In the genomic region with DNA sequence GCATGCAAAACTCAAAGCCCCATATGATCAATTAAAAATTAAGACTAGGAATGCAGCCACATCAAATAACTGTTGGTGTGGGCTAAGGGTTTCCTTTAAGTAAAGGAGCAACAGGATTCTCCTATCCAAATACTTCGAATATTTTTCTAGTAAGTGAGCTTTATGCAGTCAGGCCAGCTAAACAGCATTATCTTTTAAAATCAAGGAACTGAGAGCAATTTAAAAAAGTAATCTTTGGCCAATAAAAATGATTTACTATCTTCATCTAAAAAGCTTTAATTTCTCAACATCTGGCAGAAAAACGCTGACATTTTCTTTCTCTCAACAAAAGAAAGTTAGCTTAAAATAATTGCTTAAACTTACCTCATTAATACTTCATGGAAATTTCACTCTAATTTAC, we compare ENCODE assay signal across 27 cellular contexts. TPM values are rescaled to one million over a fixed set of nuclear protein-coding genes. Genes with fewer than 3 reads are reported as not detected.
A peak's percentile ranks its signal among the peaks of the same experiment; 100 is the strongest.
DNase-seq lines count a peak whose midpoint lies in the region; ATAC-seq and TF ChIP-seq lines count a peak whose summit lies in the region.
"Had no signal": no experiment of that assay in that cellular context is flagged by ENCODE, and none has a peak within 500 bp of the region (broad histone marks: within the 10 kb centered on the region; RNA-seq: fewer than 3 reads in every experiment).

No MANE protein-coding gene starts in this region.

- H3K27ac Mint-ChIP-seq in WTC11 = peak overlapping the region; percentile 55
- peak overlapping the region; percentile 47 for H3K27ac Mint-ChIP-seq in type B pancreatic cell
- H3K27ac Mint-ChIP-seq in activated naive CD4-positive, alpha-beta T cell treated with anti-CD3 and anti-CD28 coated beads for 36 hours = no peak overlapping the region
- H3K27ac Mint-ChIP-seq: CD4-positive, alpha-beta T cell had no signal

- POLR2A ChIA-PET in WTC11 (lab: Charles Lee) = interaction anchor here (1.1 kb wide), 1 partner anchor 20 kb away, joined by 4 read pairs; no protein-coding TSS in a partner anchor

- H3K27ac ChIP-seq in prostate gland = no peak overlapping the region
- H3K27ac ChIP-seq: BLaER1 treated with 17β-estradiol and CSF1 and Interleukin-3, amounts not matched to agents 10 nM and 100 nM had no signal

- H3K36me3 ChIP-seq in prostate gland = no peaks in the 10 kb centered on the region

- peaks cover 55% of the 10 kb centered on the region for H3K4me1 Mint-ChIP-seq in WTC11
- H3K4me1 Mint-ChIP-seq in type B pancreatic cell (ENCODE audit: unreplicated experiment) = peaks cover 45% of the 10 kb centered on the region
- H3K4me1 Mint-ChIP-seq in activated naive CD4-positive, alpha-beta T cell treated with anti-CD3 and anti-CD28 coated beads for 36 hours (ENCODE audit: low read depth) = no peaks in the 10 kb centered on the region

- WGBS in prostate gland = 13% methylated on average over 2 of the region's 2 CpGs

- H3K9me3 Mint-ChIP-seq in WTC11 (no peaks in the 10 kb centered on the region), type B pancreatic cell (peaks cover 6% of the 10 kb centered on the region)
- H3K9me3 Mint-ChIP-seq in activated naive CD4-positive, alpha-beta T cell treated with anti-CD3 and anti-CD28 coated beads for 36 hours = no peaks in the 10 kb centered on the region
- H3K9me3 Mint-ChIP-seq: CD4-positive, alpha-beta T cell had no signal

- ATAC-seq in WTC11 = no peak
- ATAC-seq: GM12878 had no signal

- TF ChIP-seq CTCF in WTC11 (IDR thresholded peaks at IDR 0.05) (no peak), fibroblast of villous mesenchyme (IDR thresholded peaks at IDR 0.05; ENCODE audit: insufficient read depth, low read depth, low read length) (no peak), type B pancreatic cell (conservative IDR thresholded peaks at IDR 0.05) (no peak), prostate gland (IDR thresholded peaks at IDR 0.05) (no peak)

- H3K27me3 ChIP-seq in prostate gland (replicated peaks; ENCODE audit: insufficient read depth) = no peaks in the 10 kb centered on the region
- H3K27me3 ChIP-seq: BLaER1 treated with 17β-estradiol and CSF1 and Interleukin-3, amounts not matched to agents 10 nM and 100 nM had no signal

- H3K4me3 Mint-ChIP-seq in WTC11 (no peak overlapping the region), type B pancreatic cell (no peak overlapping the region)
- H3K4me3 Mint-ChIP-seq in activated naive CD4-positive, alpha-beta T cell treated with anti-CD3 and anti-CD28 coated beads for 36 hours = no peak overlapping the region
- H3K4me3 Mint-ChIP-seq: CD4-positive, alpha-beta T cell had no signal

- no peak for TF ChIP-seq POLR2A in prostate gland (IDR thresholded peaks at IDR 0.05)

- DNase-seq in EL (peak; percentile 46), WTC11 (ENCODE audit: low spot score) (no peak), fibroblast of villous mesenchyme (ENCODE audit: low read depth) (peak; percentile 71), type B pancreatic cell (ENCODE audit: extremely low spot score, unreplicated experiment) (no peak), AML-193 (lab: John Stamatoyannopoulos, UW) (no peak), prostate gland (ENCODE audit: low spot score) (no peak)
- no peak for DNase-seq in activated naive CD4-positive, alpha-beta T cell treated with anti-CD3 and anti-CD28 coated beads, Interleukin-2, amount 50 U/mL, for 16 hours
- DNase-seq in activated naive CD4-positive, alpha-beta T cell treated with anti-CD3 and anti-CD28 coated beads for 36 hours = no peak
- DNase-seq: CD4-positive, alpha-beta T cell; COR-L47; DMS53; GDM1; KBM-7; MM.1S; NCI-H1048; NCI-H1417 treated with DMSO at 0.1 percent for 48 hours; NCI-H1694 treated with DMSO at 0.1 percent for 48 hours; NCI-H2081; NCI-H2171; NCI-H226; NCI-H510A; NCI-H69; RPMI8226; SHP77; SW 1271 had no signal

- CTCF ChIA-PET in WTC11 (lab: Charles Lee) = interaction anchor here (1.9 kb wide), 1 partner anchor 53 kb away, joined by 13 read pairs; no protein-coding TSS in a partner anchor
- CTCF ChIA-PET in activated naive CD4-positive, alpha-beta T cell treated with anti-CD3 and anti-CD28 coated beads for 36 hours (lab: Charles Lee) = no interaction called here

- H3K9me3 ChIP-seq in prostate gland = no peaks in the 10 kb centered on the region

- H3K4me1 ChIP-seq in prostate gland (replicated peaks) = no peaks in the 10 kb centered on the region
- H3K4me1 ChIP-seq: BLaER1 treated with 17β-estradiol and CSF1 and Interleukin-3, amounts not matched to agents 10 nM and 100 nM had no signal

- H3K27me3 Mint-ChIP-seq in WTC11 (ENCODE audit: low read depth) (no peaks in the 10 kb centered on the region), type B pancreatic cell (no peaks in the 10 kb centered on the region)
- H3K27me3 Mint-ChIP-seq in activated naive CD4-positive, alpha-beta T cell treated with anti-CD3 and anti-CD28 coated beads for 36 hours (ENCODE audit: low read depth) = peaks cover 2% of the 10 kb centered on the region

- H3K4me3 ChIP-seq in fibroblast of villous mesenchyme (ENCODE audit: low read depth, low read length) (no peak overlapping the region), prostate gland (no peak overlapping the region)
- H3K4me3 ChIP-seq: BLaER1 treated with 17β-estradiol and CSF1 and Interleukin-3, amounts not matched to agents 10 nM and 100 nM; GM12878 had no signal

- intact Hi-C loops in activated naive CD4-positive, alpha-beta T cell treated with anti-CD3 and anti-CD28 coated beads for 36 hours (cut with micrococcal nuclease) = no loop called here
- intact Hi-C loops in prostate gland (cut with DNase I) = no loop called here

- H3K36me3 Mint-ChIP-seq in WTC11 = peaks cover 41% of the 10 kb centered on the region
- peaks cover 46% of the 10 kb centered on the region for H3K36me3 Mint-ChIP-seq in type B pancreatic cell
- H3K36me3 Mint-ChIP-seq in activated naive CD4-positive, alpha-beta T cell treated with anti-CD3 and anti-CD28 coated beads for 36 hours (ENCODE audit: low read depth) = peaks cover 5% of the 10 kb centered on the region

TF ChIP-seq in WTC11, 78 proteins besides CTCF, POLR2A, EP300 and RAD21:
- TF ChIP-seq, protein P1, sequence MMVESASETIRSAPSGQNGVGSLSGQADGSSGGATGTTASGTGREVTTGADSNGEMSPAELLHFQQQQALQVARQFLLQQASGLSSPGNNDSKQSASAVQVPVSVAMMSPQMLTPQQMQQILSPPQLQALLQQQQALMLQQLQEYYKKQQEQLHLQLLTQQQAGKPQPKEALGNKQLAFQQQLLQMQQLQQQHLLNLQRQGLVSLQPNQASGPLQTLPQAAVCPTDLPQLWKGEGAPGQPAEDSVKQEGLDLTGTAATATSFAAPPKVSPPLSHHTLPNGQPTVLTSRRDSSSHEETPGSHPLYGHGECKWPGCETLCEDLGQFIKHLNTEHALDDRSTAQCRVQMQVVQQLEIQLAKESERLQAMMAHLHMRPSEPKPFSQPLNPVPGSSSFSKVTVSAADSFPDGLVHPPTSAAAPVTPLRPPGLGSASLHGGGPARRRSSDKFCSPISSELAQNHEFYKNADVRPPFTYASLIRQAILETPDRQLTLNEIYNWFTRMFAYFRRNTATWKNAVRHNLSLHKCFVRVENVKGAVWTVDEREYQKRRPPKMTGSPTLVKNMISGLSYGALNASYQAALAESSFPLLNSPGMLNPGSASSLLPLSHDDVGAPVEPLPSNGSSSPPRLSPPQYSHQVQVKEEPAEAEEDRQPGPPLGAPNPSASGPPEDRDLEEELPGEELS (CRISPR knock-in tag; IDR thresholded peaks at IDR 0.05) = no peak
- no peak for TF ChIP-seq ZNF138 (CRISPR knock-in tag; conservative IDR thresholded peaks at IDR 0.05)
- no peak for TF ChIP-seq FOXJ3 (CRISPR knock-in tag; IDR thresholded peaks at IDR 0.05; ENCODE audit: borderline replicate concordance)
- no peak for TF ChIP-seq TP53 (CRISPR knock-in tag; IDR thresholded peaks at IDR 0.05)
- no peak for TF ChIP-seq SMAD4 (CRISPR knock-in tag; IDR thresholded peaks at IDR 0.05)
- TF ChIP-seq TEAD1 (CRISPR knock-in tag; IDR thresholded peaks at IDR 0.05) = no peak
- no peak for TF ChIP-seq CBFB (CRISPR knock-in tag; IDR thresholded peaks at IDR 0.05; ENCODE audit: low read depth)
- TF ChIP-seq ZBTB21 (CRISPR knock-in tag; IDR thresholded peaks at IDR 0.05; ENCODE audit: borderline replicate concordance) = no peak
- no peak for TF ChIP-seq MYBL2 (CRISPR knock-in tag; IDR thresholded peaks at IDR 0.05)
- no peak for TF ChIP-seq OVOL2 (CRISPR knock-in tag; IDR thresholded peaks at IDR 0.05; ENCODE audit: borderline replicate concordance)
- no peak for TF ChIP-seq JAZF1 (CRISPR knock-in tag; IDR thresholded peaks at IDR 0.05)
- TF ChIP-seq, protein P2, sequence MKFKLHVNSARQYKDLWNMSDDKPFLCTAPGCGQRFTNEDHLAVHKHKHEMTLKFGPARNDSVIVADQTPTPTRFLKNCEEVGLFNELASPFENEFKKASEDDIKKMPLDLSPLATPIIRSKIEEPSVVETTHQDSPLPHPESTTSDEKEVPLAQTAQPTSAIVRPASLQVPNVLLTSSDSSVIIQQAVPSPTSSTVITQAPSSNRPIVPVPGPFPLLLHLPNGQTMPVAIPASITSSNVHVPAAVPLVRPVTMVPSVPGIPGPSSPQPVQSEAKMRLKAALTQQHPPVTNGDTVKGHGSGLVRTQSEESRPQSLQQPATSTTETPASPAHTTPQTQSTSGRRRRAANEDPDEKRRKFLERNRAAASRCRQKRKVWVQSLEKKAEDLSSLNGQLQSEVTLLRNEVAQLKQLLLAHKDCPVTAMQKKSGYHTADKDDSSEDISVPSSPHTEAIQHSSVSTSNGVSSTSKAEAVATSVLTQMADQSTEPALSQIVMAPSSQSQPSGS (CRISPR knock-in tag; IDR thresholded peaks at IDR 0.05; ENCODE audit: borderline replicate concordance, low read depth) = no peak
- TF ChIP-seq FOXP1 (CRISPR knock-in tag; IDR thresholded peaks at IDR 0.05; ENCODE audit: borderline replicate concordance) = no peak
- TF ChIP-seq, protein P3, sequence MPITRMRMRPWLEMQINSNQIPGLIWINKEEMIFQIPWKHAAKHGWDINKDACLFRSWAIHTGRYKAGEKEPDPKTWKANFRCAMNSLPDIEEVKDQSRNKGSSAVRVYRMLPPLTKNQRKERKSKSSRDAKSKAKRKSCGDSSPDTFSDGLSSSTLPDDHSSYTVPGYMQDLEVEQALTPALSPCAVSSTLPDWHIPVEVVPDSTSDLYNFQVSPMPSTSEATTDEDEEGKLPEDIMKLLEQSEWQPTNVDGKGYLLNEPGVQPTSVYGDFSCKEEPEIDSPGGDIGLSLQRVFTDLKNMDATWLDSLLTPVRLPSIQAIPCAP (CRISPR knock-in tag; IDR thresholded peaks at IDR 0.05) = no peak
- TF ChIP-seq CREB1 (CRISPR knock-in tag; IDR thresholded peaks at IDR 0.05) = no peak

RNA-seq across cellular contexts. Expression of a gene that starts 19.7 kb away (rescaled TPM):
- total RNA-seq in WTC11 (2021) (183 to 187 TPM (median 185 TPM) in 3 replicates), fibroblast of villous mesenchyme (354 and 485 TPM in 2 replicates), type B pancreatic cell (ENCODE audit: low replicate concordance) (152 and 258 TPM in 2 replicates), prostate gland (100 to 1,000 TPM; 136 to 180 TPM)
- total RNA-seq in activated naive CD4-positive, alpha-beta T cell treated with anti-CD3 and anti-CD28 coated beads for 36 hours = 10 to 100 TPM; 10.0 to 10.6 TPM

Comparison
In these comparisons a context has a peak if more than half of its experiments do, and no peak if none do; other contexts are left out.
1. DNase-seq: peak in EL (single experiment) and fibroblast of villous mesenchyme (single experiment); none in WTC11 (single experiment), type B pancreatic cell (single experiment), AML-193 (0 of 2), activated naive CD4-positive, alpha-beta T cell treated with anti-CD3 and anti-CD28 coated beads, Interleukin-2, amount 50 U/mL, for 16 hours (single experiment), activated naive CD4-positive, alpha-beta T cell treated with anti-CD3 and anti-CD28 coated beads for 36 hours (single experiment) and prostate gland (single experiment).
2. RNA of a gene that starts 19.7 kb away (total RNA-seq): 354 to 485 TPM in fibroblast of villous mesenchyme, 152 to 258 TPM in type B pancreatic cell, 183 to 187 TPM in WTC11 and 136 to 180 TPM in prostate gland; 10.0 to 10.6 TPM in activated naive CD4-positive, alpha-beta T cell treated with anti-CD3 and anti-CD28 coated beads for 36 hours; every median in the first group is over 10 times any median in the second.